ENCODE assay signal across 1 cellular context in genomic region chr7:22348379-22348778, GRCh38.
TF ChIP-seq lines count a peak whose summit lies in the region.

No MANE protein-coding gene starts in this region.

TF ChIP-seq in HepG2, 621 proteins besides CTCF, POLR2A, EP300 and RAD21 (continued from another document):
- no peak for TF ChIP-seq ZNF513 (CRISPR knock-in tag; conservative IDR thresholded peaks at IDR 0.05)
- no peak for TF ChIP-seq ZNF530 (CRISPR knock-in tag; IDR thresholded peaks at IDR 0.05; ENCODE audit: low read depth)
- no peak for TF ChIP-seq HIC2 (CRISPR knock-in tag; IDR thresholded peaks at IDR 0.05; ENCODE audit: low read depth)
- no peak for TF ChIP-seq SIN3B (IDR thresholded peaks at IDR 0.05; ENCODE audit: low read length)
- TF ChIP-seq NFRKB (IDR thresholded peaks at IDR 0.05), result no peak
- 0 out of 2 replicates have a peak, but pooled peaks have one; percentile 29 for TF ChIP-seq ZNF616 (CRISPR knock-in tag; IDR thresholded peaks at IDR 0.05; ENCODE audit: low read depth)
- no peak for TF ChIP-seq GFI1 (CRISPR knock-in tag; IDR thresholded peaks at IDR 0.05; ENCODE audit: borderline replicate concordance)
- peak; percentile 75 for TF ChIP-seq FOSL2 (CRISPR knock-in tag; IDR thresholded peaks at IDR 0.05)
- TF ChIP-seq ZNF644 (CRISPR knock-in tag; IDR thresholded peaks at IDR 0.05; ENCODE audit: low read depth), result 0 out of 2 replicates have a peak, but pooled peaks have one; percentile 17
